In genomic region chr15:60761505-60761845, GRCh38 we compare ENCODE assay signal across 11 cellular contexts.
"Had no signal": no experiment of that assay in that cellular context is flagged by ENCODE, and none has a peak within 500 bp of the region (broad histone marks: within the 10 kb centered on the region; RNA-seq: fewer than 3 reads in every experiment).

No MANE protein-coding gene starts in this region.

- H3K9me3 Mint-ChIP-seq: T-cell had no signal

- H3K4me1 ChIP-seq: sigmoid colon had no signal

- H3K27me3 Mint-ChIP-seq: T-cell had no signal

- ATAC-seq: body of pancreas had no signal

- H3K4me2 ChIP-seq: SK-N-SH had no signal

- H3K4me3 Mint-ChIP-seq: T-cell had no signal

- H3K36me3 ChIP-seq: ovary, sigmoid colon had no signal

- H3K27ac ChIP-seq: body of pancreas, ovary, sigmoid colon had no signal

- H3K9me2 ChIP-seq: SK-N-SH had no signal

- H3K9me3 ChIP-seq: body of pancreas, ovary, sigmoid colon, SK-N-SH had no signal

- DNase-seq: activated naive CD4-positive, alpha-beta T cell; amygdala; body of pancreas; caudate nucleus; islet precursor cell; midbrain; ovary; sigmoid colon; T-cell; T1000 had no signal

- H3K4me3 ChIP-seq: body of pancreas, ovary, sigmoid colon had no signal

- H3K9ac ChIP-seq: SK-N-SH had no signal

- H3K27me3 ChIP-seq: body of pancreas, ovary, sigmoid colon had no signal
